Comparison of ENCODE assay signal across 25 cellular contexts in the genomic region with DNA sequence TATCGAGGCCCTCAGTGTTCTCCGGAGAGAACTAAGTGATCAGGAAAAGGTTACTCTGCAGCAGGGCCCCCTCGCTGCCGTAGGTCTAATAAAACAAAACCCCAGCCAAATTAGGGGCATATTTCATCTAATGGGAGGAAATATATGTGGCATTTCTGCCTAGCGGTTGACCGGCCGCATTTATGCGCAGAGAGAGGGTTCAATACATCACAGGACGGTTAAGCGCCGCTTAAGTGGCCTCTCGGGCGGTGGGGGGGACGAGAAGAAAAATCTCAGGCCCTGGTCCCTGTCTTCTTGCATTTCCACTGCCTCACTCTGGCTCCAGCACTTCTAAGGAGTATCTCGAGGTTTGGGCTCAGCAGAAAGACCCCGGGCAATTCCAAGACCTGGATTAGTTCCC.
"Had no signal": no experiment of that assay in that cellular context is flagged by ENCODE, and none has a peak within 500 bp of the region (broad histone marks: within the 10 kb centered on the region; RNA-seq: fewer than 3 reads in every experiment).

No MANE protein-coding gene starts in this region.

- H3K36me3 Mint-ChIP-seq: activated naive CD8-positive, alpha-beta T cell treated with anti-CD3 and anti-CD28 coated beads, Interleukin-2, amount 10 ng/mL, durations not matched to agents 7 days and 5 days; T-cell had no signal

- H3K27ac Mint-ChIP-seq: activated CD4-positive, alpha-beta memory T cell treated with anti-CD3 and anti-CD28 coated beads, Interleukin-2, amount 10 ng/mL, durations not matched to agents 7 days and 5 days; activated CD4-positive, alpha-beta T cell treated with anti-CD3 and anti-CD28 coated beads, Interleukin-2, amount 10 ng/mL, durations not matched to agents 7 days and 5 days; activated naive CD8-positive, alpha-beta T cell treated with anti-CD3 and anti-CD28 coated beads, Interleukin-2, amount 10 ng/mL, durations not matched to agents 7 days and 5 days; activated T-cell treated with anti-CD3 and anti-CD28 coated beads, Interleukin-2, amount 50 U/mL, for 72 hours; activated T-helper 2 cell treated with anti-CD3 and anti-CD28 coated beads, Interferon-gamma antibody, Interleukin-2, Interleukin-4, amounts not matched to agents 10 μg/mL and 5 μg/mL and 100 μg/mL, durations not matched to agents 14 hours and 24 hours and 36 hours; T-cell had no signal

- H3K4me3 Mint-ChIP-seq: activated CD4-positive, alpha-beta memory T cell treated with anti-CD3 and anti-CD28 coated beads, Interleukin-2, amount 10 ng/mL, durations not matched to agents 7 days and 5 days; activated CD4-positive, alpha-beta T cell treated with anti-CD3 and anti-CD28 coated beads, Interleukin-2, amount 10 ng/mL, durations not matched to agents 7 days and 5 days; activated naive CD8-positive, alpha-beta T cell treated with anti-CD3 and anti-CD28 coated beads, Interleukin-2, amount 10 ng/mL, durations not matched to agents 7 days and 5 days; activated T-cell treated with anti-CD3 and anti-CD28 coated beads, Interleukin-2, amount 50 U/mL, for 72 hours; T-cell had no signal

- H3K27me3 Mint-ChIP-seq: activated CD4-positive, alpha-beta memory T cell treated with anti-CD3 and anti-CD28 coated beads, Interleukin-2, amount 10 ng/mL, durations not matched to agents 7 days and 5 days had no signal

- H3K9me3 Mint-ChIP-seq: activated CD4-positive, alpha-beta memory T cell treated with anti-CD3 and anti-CD28 coated beads, Interleukin-2, amount 10 ng/mL, durations not matched to agents 7 days and 5 days; activated CD4-positive, alpha-beta T cell treated with anti-CD3 and anti-CD28 coated beads, Interleukin-2, amount 10 ng/mL, durations not matched to agents 7 days and 5 days; activated naive CD8-positive, alpha-beta T cell treated with anti-CD3 and anti-CD28 coated beads, Interleukin-2, amount 10 ng/mL, durations not matched to agents 7 days and 5 days; activated T-helper 2 cell treated with anti-CD3 and anti-CD28 coated beads, Interferon-gamma antibody, Interleukin-2, Interleukin-4, amounts not matched to agents 10 μg/mL and 5 μg/mL and 100 μg/mL, durations not matched to agents 14 hours and 24 hours and 36 hours; T-cell had no signal

- ATAC-seq: activated T-cell treated with anti-CD3 and anti-CD28 coated beads, Interleukin-2, amount 50 U/mL, for 72 hours; Right ventricle myocardium inferior; T-cell had no signal

- H3K4me1 Mint-ChIP-seq: activated CD4-positive, alpha-beta memory T cell treated with anti-CD3 and anti-CD28 coated beads, Interleukin-2, amount 10 ng/mL, durations not matched to agents 7 days and 5 days; activated CD4-positive, alpha-beta T cell treated with anti-CD3 and anti-CD28 coated beads, Interleukin-2, amount 10 ng/mL, durations not matched to agents 7 days and 5 days; activated naive CD8-positive, alpha-beta T cell treated with anti-CD3 and anti-CD28 coated beads, Interleukin-2, amount 10 ng/mL, durations not matched to agents 7 days and 5 days; T-cell had no signal

- DNase-seq: activated CD4-positive, alpha-beta memory T cell treated with anti-CD3 and anti-CD28 coated beads, Interleukin-2, amount 10 ng/mL, durations not matched to agents 7 days and 5 days; activated CD4-positive, alpha-beta T cell treated with anti-CD3 and anti-CD28 coated beads, Interleukin-2, amount 10 ng/mL, durations not matched to agents 7 days and 5 days; activated CD4-positive, CD25-positive, alpha-beta regulatory T cell; activated naive CD4-positive, alpha-beta T cell treated with anti-CD3 and anti-CD28 coated beads, Interleukin-2, amount 50 U/mL, for 16 hours; activated naive CD8-positive, alpha-beta T cell treated with anti-CD3 and anti-CD28 coated beads, Interleukin-2, amount 10 ng/mL, durations not matched to agents 7 days and 5 days; activated T-cell treated with anti-CD3 and anti-CD28 coated beads, Interleukin-2, amount 50 U/mL, for 72 hours; adrenal gland; anterior cingulate cortex; MG63; MV-4-11; NCI-H1092 treated with DMSO at 0.1 percent for 48 hours; NCI-H1417 treated with DMSO at 0.1 percent for 48 hours; NCI-H1694; NCI-H2029; NCI-H2107; NCI-H345; NCI-H510A; NCI-H526 treated with DMSO at 0.1 percent for 48 hours; NCI-H82; RPMI8226; T-cell; T-helper 2 cell; T1000 had no signal
